Comparison of ENCODE assay signal across 1 cellular context in genomic region chr3:114218578-114219185, GRCh38.
TF ChIP-seq lines count a peak whose summit lies in the region.

No MANE protein-coding gene starts in this region.

TF ChIP-seq in HepG2, 621 proteins besides CTCF, POLR2A, EP300 and RAD21:
- TF ChIP-seq CEBPB (IDR thresholded peaks at IDR 0.05; ENCODE audit: borderline replicate concordance, low read depth, low read length) (no peak), CBFB (CRISPR knock-in tag; IDR thresholded peaks at IDR 0.05) (no peak), KDM3A (CRISPR knock-in tag; IDR thresholded peaks at IDR 0.05; ENCODE audit: low read depth) (no peak), ZNF180 (CRISPR knock-in tag; IDR thresholded peaks at IDR 0.05; ENCODE audit: borderline replicate concordance, low read depth) (no peak), NR2F2 (IDR thresholded peaks at IDR 0.05; ENCODE audit: borderline replicate concordance, low read depth) (no peak), CREB3 (CRISPR knock-in tag; IDR thresholded peaks at IDR 0.05) (no peak), ZNF670 (CRISPR knock-in tag; IDR thresholded peaks at IDR 0.05; ENCODE audit: borderline replicate concordance) (no peak)
